ENCODE assay signal across 16 cellular contexts in the genomic region with DNA sequence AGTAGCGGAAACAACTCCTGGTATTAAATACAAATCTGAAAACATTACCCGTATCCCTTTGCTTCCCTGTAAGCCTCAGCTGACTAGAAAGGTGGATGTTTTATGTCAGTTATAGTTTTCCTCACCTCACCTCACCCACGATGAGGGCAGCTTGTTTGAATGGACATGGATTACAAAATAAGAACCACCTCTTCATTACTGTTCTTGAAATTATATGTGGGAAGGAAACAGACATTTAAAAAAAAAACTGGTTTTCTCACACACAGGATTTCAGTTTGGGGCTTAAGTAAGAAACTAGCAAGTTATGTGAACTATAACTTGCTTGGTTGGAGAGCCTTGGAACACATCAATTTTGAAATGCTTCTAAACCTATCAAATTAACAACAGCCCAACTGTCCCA.
DNase-seq lines count a peak whose midpoint lies in the region; ATAC-seq and TF ChIP-seq lines count a peak whose summit lies in the region.
"Had no signal": no experiment of that assay in that cellular context is flagged by ENCODE, and none has a peak within 500 bp of the region (broad histone marks: within the 10 kb centered on the region; RNA-seq: fewer than 3 reads in every experiment).

No MANE protein-coding gene starts in this region.

- POLR2A ChIA-PET in PC-9 (lab: Charles Lee; ENCODE audit: unreplicated experiment), result no interaction called here

- H2BK20ac ChIP-seq in H9 (ENCODE audit: low read depth, low read length, poor library complexity, severe bottlenecking), result no peak overlapping the region

- H4K20me1 ChIP-seq in H9 (ENCODE audit: control insufficient read depth, insufficient read depth, insufficient read length), result no peaks in the 10 kb centered on the region
- H4K20me1 ChIP-seq in PC-9 (ENCODE audit: insufficient read depth), result no peaks in the 10 kb centered on the region

- H4K8ac ChIP-seq in H9 (replicated peaks; ENCODE audit: insufficient read length, low read depth, low read length), result no peak overlapping the region

- H4K91ac ChIP-seq in H9 (ENCODE audit: insufficient read length, low read depth, low read length), result no peak overlapping the region

- no peak for DNase-seq in H9
- peak in 1 of 2 experiments; percentile 54 for DNase-seq in PC-9
- DNase-seq in sigmoid colon, result no peak
- DNase-seq in T-helper 2 cell, result no peak
- no peak for DNase-seq in T-helper 17 cell
- no peak for DNase-seq in left colon
- DNase-seq in kidney glomerular epithelial cell (lab: John Stamatoyannopoulos, UW), result no peak
- DNase-seq: activated CD4-positive, alpha-beta T cell treated with anti-CD3 and anti-CD28 coated beads, Interleukin-2, amount 50 U/mL, for 48 hours; DMS79 treated with DMSO at 0.1 percent for 48 hours; glutamatergic neuron; NCI-H1436; stimulated activated naive CD8-positive, alpha-beta T cell treated with anti-CD3 and anti-CD28 coated beads, Interleukin-15, amount 100 ng/mL, for 72 hours had no signal

- H2BK120ac ChIP-seq in H9 (ENCODE audit: low read depth, low read length, poor library complexity, severe bottlenecking), result no peak overlapping the region

- peak overlapping the region; percentile 12 for H2BK5ac ChIP-seq in H9 (ENCODE audit: insufficient read length, low read length)

- H3K4me1 Mint-ChIP-seq in H9 (peaks cover 6 to 16% of the 10 kb centered on the region in 2 experiments), T-helper 17 cell (peaks cover 2% of the 10 kb centered on the region)
- H3K4me1 Mint-ChIP-seq: stimulated activated naive CD8-positive, alpha-beta T cell treated with anti-CD3 and anti-CD28 coated beads, Interleukin-15, amount 100 ng/mL, for 72 hours had no signal

- no peak overlapping the region for H4K5ac ChIP-seq in H9 (ENCODE audit: insufficient read length, low read depth, low read length)

- intact Hi-C loops in PC-9 (cut with micrococcal nuclease; ENCODE audit: unreplicated experiment) (no loop called here), sigmoid colon (cut with DNase I) (no loop called here), left colon (cut with DNase I, micrococcal nuclease) (no loop called here)

- H3K36me3 ChIP-seq in PC-9 (ENCODE audit: low read depth) (no peaks in the 10 kb centered on the region), iPS-18a (ENCODE audit: control insufficient read depth, low read depth, low read length) (peaks cover 3% of the 10 kb centered on the region), sigmoid colon (no peaks in the 10 kb centered on the region)

- H3K4me3 ChIP-seq in PC-9, result peak overlapping the region; percentile 20; the same call in 1 of the 2 replicates
- peak overlapping the region; percentile 93 for H3K4me3 ChIP-seq in iPS-18a (ENCODE audit: low read length)
- H3K4me3 ChIP-seq in sigmoid colon, result peak overlapping the region; percentile 1 to 34 (median 30)

- H3F3A ChIP-seq in PC-9 (ENCODE audit: insufficient read depth, low read depth), result peaks cover 26% of the 10 kb centered on the region; the same call in 1 of the 2 replicates

- peaks cover 9% of the 10 kb centered on the region for H3K23me2 ChIP-seq in H9 (ENCODE audit: insufficient read length, low read depth, low read length, poor library complexity, severe bottlenecking)

- H2BK15ac ChIP-seq in H9 (ENCODE audit: low read depth, low read length), result no peak overlapping the region

- H3K27me3 Mint-ChIP-seq in H9 (ENCODE audit: low read depth) (no peaks in the 10 kb centered on the region), T-helper 17 cell (no peaks in the 10 kb centered on the region)
- H3K27me3 Mint-ChIP-seq: natural killer cell treated with Interleukin-12 subunit alpha and Interleukin-12 subunit beta and Interleukin-15 and Interleukin-18, amount 100 ng/mL, for 72 hours; stimulated activated naive CD8-positive, alpha-beta T cell treated with anti-CD3 and anti-CD28 coated beads, Interleukin-15, amount 100 ng/mL, for 72 hours had no signal

- H3K9ac ChIP-seq in H9 (ENCODE audit: extremely low read depth, insufficient read length, low read length) (peak overlapping the region; percentile 71), iPS-18a (ENCODE audit: low read length) (peak overlapping the region; percentile 89)
- H3K9ac ChIP-seq: KMS-11 had no signal

- peak overlapping the region; percentile 85 for H3K4me2 ChIP-seq in H9 (ENCODE audit: insufficient read depth, insufficient read length, low read length)
- H3K4me2 ChIP-seq in PC-9, result peak overlapping the region; percentile 70
- H3K4me2 ChIP-seq: KMS-11 had no signal

- no peak overlapping the region; the same call in 1 of the 2 replicates for H3K4ac ChIP-seq in H9 (ENCODE audit: low read depth, low read length)

- no peak overlapping the region for H3K56ac ChIP-seq in H9 (ENCODE audit: insufficient read length, low read depth, low read length)

- TF ChIP-seq CTCF in H9 (conservative IDR thresholded peaks at IDR 0.05) (no peak), PC-9 (conservative IDR thresholded peaks at IDR 0.05) (no peak), sigmoid colon (IDR thresholded peaks at IDR 0.05) (no peak)

- H3K36me3 Mint-ChIP-seq in H9 (ENCODE audit: insufficient read depth in 1 of 3, low read depth in 3 of 3) (peaks cover 0 to 11% (median 4%) of the 10 kb centered on the region in 3 experiments; a peak in 3 of 7 replicates), T-helper 17 cell (ENCODE audit: low read depth) (peaks cover 10% of the 10 kb centered on the region)
- H3K36me3 Mint-ChIP-seq: natural killer cell treated with Interleukin-12 subunit alpha and Interleukin-12 subunit beta and Interleukin-15 and Interleukin-18, amount 100 ng/mL, for 72 hours had no signal

- H3K27ac Mint-ChIP-seq in H9, result peak overlapping the region in 2 of 3 experiments; percentile 82 to 86; a peak in 3 of 7 replicates
- no peak overlapping the region for H3K27ac Mint-ChIP-seq in T-helper 17 cell
- H3K27ac Mint-ChIP-seq: activated T-helper 1 cell treated with anti-CD3 and anti-CD28 coated beads, Interleukin-12 subunit alpha, Interleukin-12 subunit beta, Interleukin-2, Interleukin-4 antibody, amounts not matched to agents 30 ng/mL and 10 ng/mL and 1 ng/mL, durations not matched to agents 14 hours and 24 hours and 36 hours; natural killer cell treated with Interleukin-12 subunit alpha and Interleukin-12 subunit beta and Interleukin-15 and Interleukin-18, amount 100 ng/mL, for 72 hours; stimulated activated naive CD8-positive, alpha-beta T cell treated with anti-CD3 and anti-CD28 coated beads, Interleukin-15, amount 100 ng/mL, for 72 hours had no signal

- no peaks in the 10 kb centered on the region for H3K9me3 ChIP-seq in H9 (ENCODE audit: control insufficient read depth, low read depth, low read length)
- no peaks in the 10 kb centered on the region; the same call in 1 of the 2 replicates for H3K9me3 ChIP-seq in PC-9 (ENCODE audit: insufficient read depth, low read depth)
- H3K9me3 ChIP-seq in iPS-18a (ENCODE audit: control insufficient read depth, low read depth, low read length), result no peaks in the 10 kb centered on the region
- no peaks in the 10 kb centered on the region for H3K9me3 ChIP-seq in sigmoid colon
- no peaks in the 10 kb centered on the region for H3K9me3 ChIP-seq in T-helper 17 cell (ENCODE audit: control insufficient read depth, low read length, poor library complexity, severe bottlenecking)

- H2AFZ ChIP-seq in H9 (ENCODE audit: low read length) (no peak overlapping the region), PC-9 (peak overlapping the region; percentile 46; the same call in 1 of the 2 replicates)

- CTCF ChIA-PET in PC-9 (lab: Charles Lee), result no interaction called here

- no peak overlapping the region for H3K18ac ChIP-seq in H9 (ENCODE audit: insufficient read length, low read depth, low read length)

- no peak for TF ChIP-seq POLR2A in sigmoid colon (IDR thresholded peaks at IDR 0.05)

- H3T11ph ChIP-seq in H9 (ENCODE audit: low read length), result no peak overlapping the region

- ATAC-seq in T-helper 17 cell (no peak), left colon (no peak)
- ATAC-seq: natural killer cell treated with Interleukin-12 subunit alpha and Interleukin-12 subunit beta and Interleukin-15 and Interleukin-18, amount 100 ng/mL, for 72 hours; stimulated activated naive CD8-positive, alpha-beta T cell treated with anti-CD3 and anti-CD28 coated beads, Interleukin-15, amount 100 ng/mL, for 72 hours had no signal

- H3K23ac ChIP-seq in H9 (ENCODE audit: insufficient read length, low read depth, low read length), result no peak overlapping the region

- H3K4me1 ChIP-seq in H9 (ENCODE audit: insufficient read depth, low read length) (peaks cover 6% of the 10 kb centered on the region; the same call in 1 of the 2 replicates), PC-9 (replicated peaks; ENCODE audit: insufficient read depth) (peaks cover 55% of the 10 kb centered on the region), iPS-18a (ENCODE audit: control insufficient read depth, low read depth, low read length) (peaks cover 22% of the 10 kb centered on the region), sigmoid colon (peaks cover 0 to 55% (median 36%) of the 10 kb centered on the region in 4 donors)

- no TSS peak for BruUV-seq in PC-9 (replicated peaks; lab: Mats Ljungman, UMichigan)

- H3K9me2 ChIP-seq in PC-9 (ENCODE audit: insufficient read depth), result no peaks in the 10 kb centered on the region

- no peak overlapping the region for H3K4me3 Mint-ChIP-seq in H9
- no peak overlapping the region for H3K4me3 Mint-ChIP-seq in T-helper 17 cell
- H3K4me3 Mint-ChIP-seq: activated T-helper 1 cell treated with anti-CD3 and anti-CD28 coated beads, Interleukin-12 subunit alpha, Interleukin-12 subunit beta, Interleukin-2, Interleukin-4 antibody, amounts not matched to agents 30 ng/mL and 10 ng/mL and 1 ng/mL, durations not matched to agents 14 hours and 24 hours and 36 hours; natural killer cell treated with Interleukin-12 subunit alpha and Interleukin-12 subunit beta and Interleukin-15 and Interleukin-18, amount 100 ng/mL, for 72 hours; stimulated activated naive CD8-positive, alpha-beta T cell treated with anti-CD3 and anti-CD28 coated beads, Interleukin-15, amount 100 ng/mL, for 72 hours had no signal

- no peaks in the 10 kb centered on the region for H3K9me3 Mint-ChIP-seq in H9
- H3K9me3 Mint-ChIP-seq: activated T-helper 1 cell treated with anti-CD3 and anti-CD28 coated beads, Interleukin-12 subunit alpha, Interleukin-12 subunit beta, Interleukin-2, Interleukin-4 antibody, amounts not matched to agents 30 ng/mL and 10 ng/mL and 1 ng/mL, durations not matched to agents 14 hours and 24 hours and 36 hours; natural killer cell treated with Interleukin-12 subunit alpha and Interleukin-12 subunit beta and Interleukin-15 and Interleukin-18, amount 100 ng/mL, for 72 hours; stimulated activated naive CD8-positive, alpha-beta T cell treated with anti-CD3 and anti-CD28 coated beads, Interleukin-15, amount 100 ng/mL, for 72 hours had no signal

- no peaks in the 10 kb centered on the region for H3K27me3 ChIP-seq in H9 (ENCODE audit: insufficient read depth, low read length)
- no peaks in the 10 kb centered on the region for H3K27me3 ChIP-seq in PC-9 (ENCODE audit: insufficient read depth, low read depth)
- H3K27me3 ChIP-seq in iPS-18a (ENCODE audit: control insufficient read depth, insufficient read depth, low read length), result no peaks in the 10 kb centered on the region
- no peaks in the 10 kb centered on the region for H3K27me3 ChIP-seq in sigmoid colon

- H3K79me1 ChIP-seq in H9 (ENCODE audit: insufficient read depth, low read depth, low read length, poor library complexity, severe bottlenecking), result no peaks in the 10 kb centered on the region

- 0 out of 2 replicates have a peak overlapping the region, but pooled peaks have one; percentile 24 for H3K14ac ChIP-seq in H9 (ENCODE audit: insufficient read depth, low read length)

- H2AK5ac ChIP-seq in H9 (ENCODE audit: insufficient read length, low read length), result peak overlapping the region; percentile 66

- H3K27ac ChIP-seq in H9 (ENCODE audit: insufficient read length, low read depth, low read length), result peak overlapping the region; percentile 98
- H3K27ac ChIP-seq in PC-9, result peak overlapping the region; percentile 84
- peak overlapping the region; percentile 96 for H3K27ac ChIP-seq in iPS-18a (ENCODE audit: low read length)
- H3K27ac ChIP-seq in sigmoid colon, result peak overlapping the region in 3 of 4 donors; percentile 70 to 81 (median 73)
- H3K27ac ChIP-seq: KMS-11 had no signal

- no CpG with 5 or more reads among the region's 3 CpGs for WGBS in H9 (ENCODE audit: extremely low coverage, insufficient read length, low lambda C conversion rate)
- 62 to 64% methylated on average over 3 of the region's 3 CpGs for WGBS in sigmoid colon, 2 donors

- H3K79me2 ChIP-seq in H9 (ENCODE audit: insufficient read depth, low read length), result no peaks in the 10 kb centered on the region
- H3K79me2 ChIP-seq in PC-9 (ENCODE audit: low read depth), result no peaks in the 10 kb centered on the region

- no peak for TF ChIP-seq EP300 in sigmoid colon (IDR thresholded peaks at IDR 0.05)

- H2BK12ac ChIP-seq in H9 (ENCODE audit: insufficient read length, low read depth, low read length), result no peak overlapping the region

Comparison
In these comparisons a context has a peak if more than half of its experiments do, and no peak if none do; other contexts are left out.
1. H3K4me3 ChIP-seq: peak in every context shown above with its lines; median percentile 93 in iPS-18a; 30 in sigmoid colon; 20 in PC-9.